8 cellular contexts compared by ENCODE assay signal in the genomic region with DNA sequence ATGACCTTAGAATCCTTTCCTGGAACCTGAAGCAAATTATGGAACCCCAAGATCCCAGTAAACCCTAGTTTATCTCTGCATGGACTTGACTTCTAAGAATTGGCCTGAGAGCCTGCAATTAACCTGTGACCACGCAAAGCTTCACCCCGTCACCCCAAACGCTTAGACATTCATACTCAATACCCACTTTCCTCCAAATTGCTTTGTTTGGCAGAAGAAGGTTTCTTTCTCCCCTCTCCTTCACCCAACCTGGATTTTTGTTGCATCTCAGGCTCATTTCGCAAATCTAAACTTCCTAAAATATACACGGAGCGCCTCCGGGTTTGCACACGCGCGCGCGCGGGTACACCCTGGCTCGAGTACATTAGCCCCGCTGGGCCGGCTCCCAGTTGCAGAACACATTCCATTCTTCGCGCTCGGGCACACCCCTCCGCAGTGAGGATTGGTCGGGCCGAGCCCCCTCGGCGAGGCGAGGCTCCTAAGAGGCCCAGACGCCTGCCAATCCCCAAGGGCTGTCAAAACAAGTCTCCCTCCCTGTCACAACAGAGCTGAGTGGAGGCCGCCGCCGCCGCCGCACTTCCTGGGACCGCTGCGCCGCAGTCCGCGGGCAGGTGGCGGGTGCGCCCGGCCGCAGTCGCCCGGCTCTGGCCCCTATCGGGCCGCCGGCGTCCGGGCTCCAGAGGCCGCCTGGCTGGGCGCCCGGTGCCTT. TPM values are rescaled to one million over a fixed set of nuclear protein-coding genes. Genes with fewer than 3 reads are reported as not detected.
DNase-seq lines count a peak whose midpoint lies in the region; ATAC-seq and TF ChIP-seq lines count a peak whose summit lies in the region.

A gene (plus strand): TSS at position 545 of the 709 bp plus-strand sequence.

- no peaks in the 10 kb centered on the region for H3K36me3 Mint-ChIP-seq in activated naive CD8-positive, alpha-beta T cell treated with anti-CD3 and anti-CD28 coated beads, Interleukin-2, amount 50 U/mL, for 24 hours (ENCODE audit: low read depth)

- no peak for TF ChIP-seq EP300 in ovary (IDR thresholded peaks at IDR 0.05)

- peak; percentile 88 for DNase-seq in NCI-H1092 (lab: John Stamatoyannopoulos, UW)
- DNase-seq in SW 1271 (lab: John Stamatoyannopoulos, UW): peak; percentile 62 to 85
- peak; percentile 87 for DNase-seq in activated naive CD8-positive, alpha-beta T cell treated with anti-CD3 and anti-CD28 coated beads, Interleukin-2, amount 50 U/mL, for 24 hours
- peak; percentile 96 for DNase-seq in Right ventricle myocardium superior
- peak; percentile 89 to 92 (median 90) for DNase-seq in ovary

- H3K4me3 Mint-ChIP-seq in activated naive CD8-positive, alpha-beta T cell treated with anti-CD3 and anti-CD28 coated beads, Interleukin-2, amount 50 U/mL, for 24 hours: peak within 1 kb of the TSS; percentile 91

- H3K36me3 ChIP-seq in ovary: no peaks in the 10 kb centered on the region
- no peaks in the 10 kb centered on the region for H3K36me3 ChIP-seq in thymus (ENCODE audit: control insufficient read depth, insufficient read depth)

- peak within 1 kb of the TSS; percentile 41 to 81 for H3K27ac ChIP-seq in ovary
- H3K27ac ChIP-seq in thymus (ENCODE audit: low read depth): peak within 1 kb of the TSS; percentile 81

- intact Hi-C loops in Right ventricle myocardium superior (cut with DNase I) (loop anchor here (5.0 to 10.0 kb wide), 3 partner anchors 71 to 493 kb away; no protein-coding TSS in a partner anchor), ovary (cut with DNase I) (loop anchor here in 3 of 4 donors (5.0 to 10.0 kb wide), 4 partner anchors 323 to 493 kb away; no protein-coding TSS in a partner anchor)

- no peaks in the 10 kb centered on the region for H3K9me3 ChIP-seq in ovary
- H3K9me3 ChIP-seq in thymus (ENCODE audit: control insufficient read depth): no peaks in the 10 kb centered on the region

- no peaks in the 10 kb centered on the region for H3K9me3 Mint-ChIP-seq in activated naive CD8-positive, alpha-beta T cell treated with anti-CD3 and anti-CD28 coated beads, Interleukin-2, amount 50 U/mL, for 24 hours

- H3K27me3 ChIP-seq in ovary (no peaks in the 10 kb centered on the region), thymus (ENCODE audit: control insufficient read depth, insufficient read depth) (no peaks in the 10 kb centered on the region)

- peak within 1 kb of the TSS; percentile 58 for H3K27ac Mint-ChIP-seq in activated naive CD8-positive, alpha-beta T cell treated with anti-CD3 and anti-CD28 coated beads, Interleukin-2, amount 50 U/mL, for 24 hours

- peak; percentile 100 for ATAC-seq in HG02610 (IDR thresholded peaks at IDR 0.05; ENCODE audit: unreplicated experiment)
- peak; percentile 100 for ATAC-seq in activated naive CD8-positive, alpha-beta T cell treated with anti-CD3 and anti-CD28 coated beads, Interleukin-2, amount 50 U/mL, for 24 hours
- ATAC-seq in Right ventricle myocardium superior (ENCODE audit: poor library complexity): peak; percentile 91

- H3K4me3 ChIP-seq in GM08714 (ENCODE audit: low read length) (peak within 1 kb of the TSS; percentile 67), ovary (peak within 1 kb of the TSS; percentile 87), thymus (ENCODE audit: low read length) (peak within 1 kb of the TSS; percentile 94)

- H3K4me1 Mint-ChIP-seq in activated naive CD8-positive, alpha-beta T cell treated with anti-CD3 and anti-CD28 coated beads, Interleukin-2, amount 50 U/mL, for 24 hours: peaks cover 46% of the 10 kb centered on the region

- TF ChIP-seq POLR2A in ovary (IDR thresholded peaks at IDR 0.05): no peak

- peak in 1 of 3 donors; percentile 33 for TF ChIP-seq CTCF in ovary (IDR thresholded peaks at IDR 0.05)

- H3K4me1 ChIP-seq in ovary (ENCODE audit: insufficient read depth) (no peaks in the 10 kb centered on the region), thymus (ENCODE audit: control insufficient read depth, insufficient read depth, low read length) (peaks cover 12% of the 10 kb centered on the region)

- H3K27me3 Mint-ChIP-seq in activated naive CD8-positive, alpha-beta T cell treated with anti-CD3 and anti-CD28 coated beads, Interleukin-2, amount 50 U/mL, for 24 hours: peaks cover 16% of the 10 kb centered on the region

- WGBS in ovary, 3 donors: 1% methylated on average over 46 to 50 of the region's 50 CpGs
- WGBS in thymus: 1% methylated on average over 50 of the region's 50 CpGs

RNA-seq across cellular contexts. Expression of the gene that starts here (rescaled TPM):
- total RNA-seq in Right ventricle myocardium superior (93.3 TPM), ovary (10 to 100 TPM in 6 of 7 donors, 1 to 10 TPM in 1; 8.4 to 17.9 (median 11.6) TPM)
- polyA plus RNA-seq in ovary (10 to 100 TPM; 10.5 to 10.8 TPM), thymus (7.8 TPM)

Comparison
In these comparisons a context has a peak if more than half of its experiments do, and no peak if none do; other contexts are left out.
1. Peak in every context shown above with its lines: DNase-seq, ATAC-seq, H3K4me3 ChIP-seq and H3K27ac ChIP-seq.